In the genomic region with DNA sequence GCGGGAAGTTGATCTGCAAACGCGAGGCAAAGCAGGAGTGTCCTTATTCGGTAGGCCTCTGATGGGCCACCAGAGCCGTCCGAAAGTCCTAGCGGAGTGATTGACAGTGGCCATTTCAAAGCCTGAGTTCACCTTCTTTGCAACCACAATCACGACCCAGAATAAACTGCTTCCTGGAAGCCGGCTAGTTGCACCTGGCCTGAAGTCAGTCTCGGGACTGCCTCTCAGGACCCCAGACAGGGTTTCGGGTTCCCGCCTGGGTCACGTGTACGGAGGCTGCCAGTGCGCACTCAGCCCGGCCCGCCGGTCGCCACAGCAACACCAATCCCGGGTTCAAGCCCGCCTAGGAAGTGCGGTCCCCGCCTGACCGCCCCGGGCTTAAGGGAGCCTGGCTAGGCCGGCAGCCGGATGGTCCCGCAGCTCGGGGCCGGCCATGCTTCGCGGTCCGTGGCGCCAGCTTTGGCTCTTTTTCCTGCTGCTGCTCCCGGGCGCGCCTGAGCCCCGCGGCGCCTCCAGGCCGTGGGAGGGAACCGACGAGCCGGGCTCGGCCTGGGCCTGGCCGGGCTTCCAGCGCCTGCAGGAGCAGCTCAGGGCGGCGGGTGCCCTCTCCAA, we compare ENCODE assay signal across 8 cellular contexts. TPM values are rescaled to one million over a fixed set of nuclear protein-coding genes. Genes with fewer than 3 reads are reported as not detected.
DNase-seq lines count a peak whose midpoint lies in the region; FAIRE-seq and TF ChIP-seq lines count a peak whose summit lies in the region.

TOR3A (plus strand) TSS at position 375 of the 612 bp plus-strand sequence; CDS start at position 434, 59 bp downstream.

- peak within 1 kb of the TSS; percentile 86 for H2AFZ ChIP-seq in neuron (ENCODE audit: low read depth, low read length)

- H3K4me3 ChIP-seq in neuron (ENCODE audit: low read length) (peak within 1 kb of the TSS; percentile 69), subcutaneous abdominal adipose tissue (ENCODE audit: low read depth in 1 of 5, low read length in 5 of 5) (peak within 1 kb of the TSS; percentile 85 to 95 (median 90))

- TF ChIP-seq POLR2A in H54 (IDR thresholded peaks at IDR 0.05; ENCODE audit: low read depth, low read length) = peak; percentile 96

- peak within 1 kb of the TSS; percentile 67 for H3K27ac ChIP-seq in subcutaneous abdominal adipose tissue (ENCODE audit: low read depth, low read length)

- FAIRE-seq in H54 (lab: Jason Lieb, UNC) (no peak), frontal cortex (lab: Jason Lieb, UNC) (no peak)

- DNase-seq in ELR (ENCODE audit: low read depth) (peak; percentile 90), H54 (ENCODE audit: insufficient read length, low spot score) (peak; percentile 86), LoVo (ENCODE audit: low spot score) (peak; percentile 84), SHP77 treated with DMSO at 0.1 percent for 48 hours (lab: John Stamatoyannopoulos, UW) (peak; percentile 77), frontal cortex (ENCODE audit: low spot score in 2 of 2) (peak; percentile 90 to 93)
- DNase-seq in activated naive CD4-positive, alpha-beta T cell (lab: John Stamatoyannopoulos, UW) = peak; percentile 25 to 59 (median 40)

- H3K9ac ChIP-seq in subcutaneous abdominal adipose tissue (ENCODE audit: low read length in 5 of 5) = peak within 1 kb of the TSS; percentile 84 to 96 (median 93)

- no peaks in the 10 kb centered on the region for H3K27me3 ChIP-seq in neuron (ENCODE audit: insufficient read depth, low read length)
- no peaks in the 10 kb centered on the region for H3K27me3 ChIP-seq in subcutaneous abdominal adipose tissue (ENCODE audit: control insufficient read depth in 5 of 5, insufficient read depth in 4 of 5, low read length in 5 of 5)

- H3K9me3 ChIP-seq in neuron (ENCODE audit: low read length) (no peaks in the 10 kb centered on the region), subcutaneous abdominal adipose tissue (ENCODE audit: control insufficient read depth in 5 of 5, low read length in 5 of 5) (no peaks in the 10 kb centered on the region)

- H3K36me3 ChIP-seq in neuron (ENCODE audit: insufficient read depth, low read length) (peaks cover 8% of the 10 kb centered on the region), subcutaneous abdominal adipose tissue (ENCODE audit: control insufficient read depth in 5 of 5, insufficient read depth in 5 of 5, low read length in 5 of 5) (peaks cover 0 to 17% (median 11%) of the 10 kb centered on the region in 5 donors)

- H3K4me1 ChIP-seq in neuron (ENCODE audit: insufficient read depth, low read length) (peaks cover 13% of the 10 kb centered on the region), subcutaneous abdominal adipose tissue (ENCODE audit: control insufficient read depth in 5 of 5, insufficient read depth in 5 of 5, low read length in 5 of 5) (peaks cover 6 to 25% (median 17%) of the 10 kb centered on the region in 5 donors)

RNA-seq across cellular contexts. Expression of gene TOR3A, which starts in this region (rescaled TPM):
- 16.7 TPM for total RNA-seq in frontal cortex

Comparison
In these comparisons a context has a peak if more than half of its experiments do, and no peak if none do; other contexts are left out.
1. Peak in every context shown above with its lines: DNase-seq, H3K4me3 ChIP-seq and H3K27ac ChIP-seq.
2. DNase-seq: peak in every context shown above with its lines; median percentile 92 in frontal cortex; 90 in ELR; 86 in H54; 84 in LoVo; 77 in SHP77 treated with DMSO at 0.1 percent for 48 hours; 40 in activated naive CD4-positive, alpha-beta T cell.